11 cellular contexts compared by ENCODE assay signal in the genomic region with DNA sequence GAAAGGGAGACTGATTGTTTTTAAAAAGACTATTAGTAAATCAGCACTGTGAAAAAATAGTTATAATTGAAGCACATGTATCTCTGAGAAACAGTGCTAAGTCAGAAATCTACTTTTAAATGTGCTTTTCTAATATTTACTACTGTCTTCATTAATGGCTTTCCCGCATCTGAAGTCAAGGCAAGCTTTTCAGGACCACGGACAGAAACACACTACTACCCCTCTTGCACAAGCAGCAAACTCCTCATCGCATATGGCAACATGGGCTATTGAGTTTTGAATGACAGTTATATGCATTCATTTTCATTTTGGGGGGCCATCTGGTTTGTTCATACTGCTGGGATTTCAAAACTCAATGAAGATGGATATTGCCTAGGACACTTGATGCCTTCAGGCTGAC.
DNase-seq lines count a peak whose midpoint lies in the region; ATAC-seq and TF ChIP-seq lines count a peak whose summit lies in the region.
"Had no signal": no experiment of that assay in that cellular context is flagged by ENCODE, and none has a peak within 500 bp of the region (broad histone marks: within the 10 kb centered on the region; RNA-seq: fewer than 3 reads in every experiment).

No MANE protein-coding gene starts in this region.

- H3K4me1 ChIP-seq in Peyer's patch, result no peaks in the 10 kb centered on the region

- H3K27me3 ChIP-seq in Peyer's patch, result no peaks in the 10 kb centered on the region

- TF ChIP-seq POLR2A in Peyer's patch (IDR thresholded peaks at IDR 0.05), result no peak

- no peaks in the 10 kb centered on the region for H3K36me3 Mint-ChIP-seq in activated CD8-positive, alpha-beta T cell treated with anti-CD3 and anti-CD28 coated beads, Interleukin-2, amount 10 ng/mL, durations not matched to agents 7 days and 5 days (ENCODE audit: low read depth)

- H3K9me3 ChIP-seq in Peyer's patch, result no peaks in the 10 kb centered on the region

- H3K36me3 ChIP-seq in Peyer's patch, result no peaks in the 10 kb centered on the region

- DNase-seq in Caki2 (ENCODE audit: low read depth) (peak; percentile 35), KBM-7 (peak; percentile 18), islet precursor cell (peak; percentile 71), Peyer's patch (no peak)
- DNase-seq in activated CD8-positive, alpha-beta T cell treated with anti-CD3 and anti-CD28 coated beads, Interleukin-2, amount 10 ng/mL, durations not matched to agents 7 days and 5 days, result peak; percentile 28
- DNase-seq in stimulated activated CD4-positive, alpha-beta T cell treated with anti-CD3 and anti-CD28 coated beads, Interleukin-4, amount 100 ng/mL, for 1 hour, result no peak
- DNase-seq: activated T-cell treated with anti-CD3 and anti-CD28 coated beads, Interleukin-2, amount 50 U/mL, for 1 hour; DMS79 treated with DMSO at 0.1 percent for 48 hours had no signal

- no peaks in the 10 kb centered on the region for H3K4me1 Mint-ChIP-seq in activated CD8-positive, alpha-beta T cell treated with anti-CD3 and anti-CD28 coated beads, Interleukin-2, amount 10 ng/mL, durations not matched to agents 7 days and 5 days (ENCODE audit: low read depth)

- H3K27ac ChIP-seq in Peyer's patch, result no peak overlapping the region
- H3K27ac ChIP-seq: HL-60 had no signal

- H3K4me3 Mint-ChIP-seq in activated CD8-positive, alpha-beta T cell treated with anti-CD3 and anti-CD28 coated beads, Interleukin-2, amount 10 ng/mL, durations not matched to agents 7 days and 5 days, result no peak overlapping the region

- no peak overlapping the region for H3K4me3 ChIP-seq in Peyer's patch

- TF ChIP-seq CTCF in Peyer's patch (IDR thresholded peaks at IDR 0.05), result no peak

- in situ Hi-C loops in Caki2 (cut with HindIII; ENCODE audit: low pct_unique_long_range_greater_than_20kb, low sequenced_read_pairs) (no loop called here), KBM-7 (cut with MboI; ENCODE audit: low pct_unique_long_range_greater_than_20kb, low sequenced_read_pairs) (no loop called here)

- H3K9me3 Mint-ChIP-seq in activated CD8-positive, alpha-beta T cell treated with anti-CD3 and anti-CD28 coated beads, Interleukin-2, amount 10 ng/mL, durations not matched to agents 7 days and 5 days (ENCODE audit: insufficient read depth), result no peaks in the 10 kb centered on the region

- POLR2A ChIA-PET in activated CD8-positive, alpha-beta T cell treated with anti-CD3 and anti-CD28 coated beads, Interleukin-2, amount 10 ng/mL, durations not matched to agents 7 days and 5 days (lab: Charles Lee), result no interaction called here

- CTCF ChIA-PET in activated CD8-positive, alpha-beta T cell treated with anti-CD3 and anti-CD28 coated beads, Interleukin-2, amount 10 ng/mL, durations not matched to agents 7 days and 5 days (lab: Charles Lee), result no interaction called here

- no peaks in the 10 kb centered on the region for H3K27me3 Mint-ChIP-seq in activated CD8-positive, alpha-beta T cell treated with anti-CD3 and anti-CD28 coated beads, Interleukin-2, amount 10 ng/mL, durations not matched to agents 7 days and 5 days (ENCODE audit: low read depth)

- no peak overlapping the region for H3K27ac Mint-ChIP-seq in activated CD8-positive, alpha-beta T cell treated with anti-CD3 and anti-CD28 coated beads, Interleukin-2, amount 10 ng/mL, durations not matched to agents 7 days and 5 days

- ATAC-seq in activated CD8-positive, alpha-beta T cell treated with anti-CD3 and anti-CD28 coated beads, Interleukin-2, amount 10 ng/mL, durations not matched to agents 7 days and 5 days, result no peak
- ATAC-seq in HG03159 (IDR thresholded peaks at IDR 0.05; ENCODE audit: unreplicated experiment) (no peak), HG02938 (IDR thresholded peaks at IDR 0.05; ENCODE audit: unreplicated experiment) (no peak)

Comparison
In these comparisons a context has a peak if more than half of its experiments do, and no peak if none do; other contexts are left out.
1. DNase-seq: peak in Caki2 (single experiment), KBM-7 (single experiment), activated CD8-positive, alpha-beta T cell treated with anti-CD3 and anti-CD28 coated beads, Interleukin-2, amount 10 ng/mL, durations not matched to agents 7 days and 5 days (single experiment) and islet precursor cell (single experiment); none in Peyer's patch (0 of 3) and stimulated activated CD4-positive, alpha-beta T cell treated with anti-CD3 and anti-CD28 coated beads, Interleukin-4, amount 100 ng/mL, for 1 hour (single experiment).